In genomic region chr2:208265807-208266640, GRCh38 we compare ENCODE assay signal across 8 cellular contexts. TPM values are rescaled to one million over a fixed set of nuclear protein-coding genes. Genes with fewer than 3 reads are reported as not detected.
DNase-seq lines count a peak whose midpoint lies in the region; ATAC-seq, FAIRE-seq and TF ChIP-seq lines count a peak whose summit lies in the region.

A gene with protein sequence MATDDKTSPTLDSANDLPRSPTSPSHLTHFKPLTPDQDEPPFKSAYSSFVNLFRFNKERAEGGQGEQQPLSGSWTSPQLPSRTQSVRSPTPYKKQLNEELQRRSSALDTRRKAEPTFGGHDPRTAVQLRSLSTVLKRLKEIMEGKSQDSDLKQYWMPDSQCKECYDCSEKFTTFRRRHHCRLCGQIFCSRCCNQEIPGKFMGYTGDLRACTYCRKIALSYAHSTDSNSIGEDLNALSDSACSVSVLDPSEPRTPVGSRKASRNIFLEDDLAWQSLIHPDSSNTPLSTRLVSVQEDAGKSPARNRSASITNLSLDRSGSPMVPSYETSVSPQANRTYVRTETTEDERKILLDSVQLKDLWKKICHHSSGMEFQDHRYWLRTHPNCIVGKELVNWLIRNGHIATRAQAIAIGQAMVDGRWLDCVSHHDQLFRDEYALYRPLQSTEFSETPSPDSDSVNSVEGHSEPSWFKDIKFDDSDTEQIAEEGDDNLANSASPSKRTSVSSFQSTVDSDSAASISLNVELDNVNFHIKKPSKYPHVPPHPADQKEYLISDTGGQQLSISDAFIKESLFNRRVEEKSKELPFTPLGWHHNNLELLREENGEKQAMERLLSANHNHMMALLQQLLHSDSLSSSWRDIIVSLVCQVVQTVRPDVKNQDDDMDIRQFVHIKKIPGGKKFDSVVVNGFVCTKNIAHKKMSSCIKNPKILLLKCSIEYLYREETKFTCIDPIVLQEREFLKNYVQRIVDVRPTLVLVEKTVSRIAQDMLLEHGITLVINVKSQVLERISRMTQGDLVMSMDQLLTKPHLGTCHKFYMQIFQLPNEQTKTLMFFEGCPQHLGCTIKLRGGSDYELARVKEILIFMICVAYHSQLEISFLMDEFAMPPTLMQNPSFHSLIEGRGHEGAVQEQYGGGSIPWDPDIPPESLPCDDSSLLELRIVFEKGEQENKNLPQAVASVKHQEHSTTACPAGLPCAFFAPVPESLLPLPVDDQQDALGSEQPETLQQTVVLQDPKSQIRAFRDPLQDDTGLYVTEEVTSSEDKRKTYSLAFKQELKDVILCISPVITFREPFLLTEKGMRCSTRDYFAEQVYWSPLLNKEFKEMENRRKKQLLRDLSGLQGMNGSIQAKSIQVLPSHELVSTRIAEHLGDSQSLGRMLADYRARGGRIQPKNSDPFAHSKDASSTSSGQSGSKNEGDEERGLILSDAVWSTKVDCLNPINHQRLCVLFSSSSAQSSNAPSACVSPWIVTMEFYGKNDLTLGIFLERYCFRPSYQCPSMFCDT (N-terminal part only) (plus strand): TSS chr2:208266255. CDS start chr2:208271520, 5,265 bp downstream.

- H3K36me3 Mint-ChIP-seq in naive thymus-derived CD8-positive, alpha-beta T cell: peaks cover 0 to 7% (median 4%) of the 10 kb centered on the region in 3 donors

- H3K79me2 ChIP-seq in Loucy (ENCODE audit: insufficient read depth, low read length): peaks cover 46% of the 10 kb centered on the region

- TF ChIP-seq POLR2A in H54 (IDR thresholded peaks at IDR 0.05; ENCODE audit: low read depth, low read length) (peak; percentile 63), Raji (IDR thresholded peaks at IDR 0.05; ENCODE audit: insufficient read depth, low read depth, low read length) (peak; percentile 71)

- peak; percentile 82 to 83 for ATAC-seq in naive thymus-derived CD8-positive, alpha-beta T cell

- peaks cover 19 to 57% (median 49%) of the 10 kb centered on the region in 4 donors for H3K4me1 Mint-ChIP-seq in naive thymus-derived CD8-positive, alpha-beta T cell

- peak; percentile 99 for DNase-seq in EL
- peak; percentile 87 for DNase-seq in H54 (ENCODE audit: insufficient read length, low spot score)
- peak; percentile 80 for DNase-seq in activated T-helper 9 cell treated with anti-CD3 and anti-CD28 coated beads, Interleukin-2, amount 50 U/mL, for 16 hours (ENCODE audit: low read depth)
- peak; percentile 97 for DNase-seq in fibroblast of mammary gland (ENCODE audit: low read depth)
- DNase-seq in naive thymus-derived CD8-positive, alpha-beta T cell: peak; percentile 65 to 93 (median 85)
- peak; percentile 71 to 80 (median 78) for DNase-seq in stimulated activated naive CD4-positive, alpha-beta T cell (lab: John Stamatoyannopoulos, UW)

- H3K4me1 ChIP-seq in Loucy (ENCODE audit: insufficient read depth, low read length, poor library complexity, severe bottlenecking): peaks cover 36% of the 10 kb centered on the region

- peak within 1 kb of the TSS; percentile 99 for H3K4me2 ChIP-seq in Loucy (ENCODE audit: low read depth, low read length, poor library complexity, severe bottlenecking)

- H3K9me3 ChIP-seq in Loucy (ENCODE audit: insufficient read depth, low read depth, low read length): peaks cover 3% of the 10 kb centered on the region; the same call in 1 of the 2 replicates

- no peaks in the 10 kb centered on the region for H3K9me2 ChIP-seq in Loucy (replicated peaks; ENCODE audit: low read depth, low read length)

- peaks cover 10% of the 10 kb centered on the region; the same call in 1 of the 2 replicates for H3F3A ChIP-seq in Loucy (ENCODE audit: low read depth)

- H3K27me3 ChIP-seq in Loucy (ENCODE audit: insufficient read depth, low read length, poor library complexity, severe bottlenecking): no peaks in the 10 kb centered on the region

- peak within 1 kb of the TSS; percentile 94 to 99 (median 98) for H3K27ac Mint-ChIP-seq in naive thymus-derived CD8-positive, alpha-beta T cell

- H3K4me3 ChIP-seq in Loucy (ENCODE audit: low read length, poor library complexity, severe bottlenecking) (peak within 1 kb of the TSS; percentile 80), fibroblast of mammary gland (ENCODE audit: control insufficient read depth, low read depth, low read length) (peak within 1 kb of the TSS; percentile 95)

- peaks cover 25% of the 10 kb centered on the region for H4K20me1 ChIP-seq in Loucy (ENCODE audit: insufficient read depth, low read length, poor library complexity, severe bottlenecking)

- peak; percentile 98 for FAIRE-seq in H54 (lab: Jason Lieb, UNC)

- peak within 1 kb of the TSS; percentile 39; the same call in 1 of the 2 replicates for H2AFZ ChIP-seq in Loucy (ENCODE audit: low read length)

- peak within 1 kb of the TSS; percentile 99 for H3K9ac ChIP-seq in Loucy (ENCODE audit: low read depth, low read length, poor library complexity, severe bottlenecking)

- H3K36me3 ChIP-seq in Loucy (ENCODE audit: insufficient read depth, low read length): no peaks in the 10 kb centered on the region

- peak within 1 kb of the TSS; percentile 88 to 99 (median 96) for H3K4me3 Mint-ChIP-seq in naive thymus-derived CD8-positive, alpha-beta T cell

- no peaks in the 10 kb centered on the region for H3K27me3 Mint-ChIP-seq in naive thymus-derived CD8-positive, alpha-beta T cell

- no peaks in the 10 kb centered on the region for H3K9me3 Mint-ChIP-seq in naive thymus-derived CD8-positive, alpha-beta T cell

- POLR2A ChIA-PET in naive thymus-derived CD8-positive, alpha-beta T cell (lab: Charles Lee): interaction anchor here (0.8 to 8.1 kb wide), 7 partner anchors 12 to 1101 kb away, joined by 3 to 98 read pairs (median 5); partner anchors contain the start of genes CREB1, IDH1 and METTL21A

- no peak for TF ChIP-seq CTCF in Loucy (conservative IDR thresholded peaks at IDR 0.05; ENCODE audit: low read length)
- no peak for TF ChIP-seq CTCF in fibroblast of mammary gland (conservative IDR thresholded peaks at IDR 0.05; ENCODE audit: control insufficient read depth, insufficient read depth, low read depth, low read length)

RNA-seq across cellular contexts. Expression of the gene that starts here (rescaled TPM):
- total RNA-seq in naive thymus-derived CD8-positive, alpha-beta T cell: 10 to 100 TPM; 50.6 to 51.2 TPM
- 1 to 10 TPM; 5.3 to 6.6 (median 5.4) TPM for polyA plus RNA-seq in naive thymus-derived CD8-positive, alpha-beta T cell

Comparison
In these comparisons a context has a peak if more than half of its experiments do, and no peak if none do; other contexts are left out.
1. Peak in every context shown above with its lines: DNase-seq, ATAC-seq and H3K4me3 ChIP-seq.